ENCODE assay signal across 19 cellular contexts in the genomic region with DNA sequence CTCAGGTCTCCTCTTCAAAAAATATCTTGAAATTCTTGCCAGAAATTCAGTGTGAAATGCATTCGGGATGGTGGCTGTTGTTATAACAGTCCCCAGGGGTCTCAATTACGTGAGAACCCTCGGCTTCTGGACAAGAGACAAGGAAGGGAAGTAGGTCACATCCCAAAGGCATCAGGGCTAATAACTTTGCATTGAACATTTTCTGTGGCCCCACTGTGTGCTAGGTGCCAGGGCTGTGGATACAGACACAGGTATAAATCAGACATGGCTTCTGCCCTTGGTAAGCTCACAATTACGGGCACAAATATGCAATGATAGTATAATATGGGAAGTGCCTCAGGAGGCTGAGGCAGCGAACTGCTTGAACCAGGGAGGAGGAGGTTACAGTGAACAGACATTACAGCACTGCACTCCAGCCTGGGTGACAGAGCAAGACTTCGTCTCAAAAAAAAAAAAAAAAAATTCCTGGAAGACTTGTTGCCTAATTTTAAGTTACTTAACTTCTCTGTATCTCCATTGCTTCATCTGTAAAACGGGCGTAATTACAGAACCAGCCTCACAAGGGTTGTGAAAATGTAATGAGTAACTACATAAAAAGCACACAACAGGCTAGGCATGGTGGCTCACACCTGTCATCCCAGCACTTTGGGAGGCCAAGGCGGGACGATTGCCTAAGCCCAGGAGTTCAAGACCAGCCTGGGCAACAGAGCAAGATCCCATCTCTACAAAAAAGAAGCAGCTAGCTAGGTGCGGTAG. TPM values are rescaled to one million over a fixed set of nuclear protein-coding genes. Genes with fewer than 3 reads are reported as not detected.
DNase-seq lines count a peak whose midpoint lies in the region; ATAC-seq and TF ChIP-seq lines count a peak whose summit lies in the region.
"Had no signal": no experiment of that assay in that cellular context is flagged by ENCODE, and none has a peak within 500 bp of the region (broad histone marks: within the 10 kb centered on the region; RNA-seq: fewer than 3 reads in every experiment).

No MANE protein-coding gene starts in this region.

- no peak for ATAC-seq in CD4-positive, alpha-beta T cell (ENCODE audit: poor library complexity)
- ATAC-seq in WTC11: no peak
- no peak for ATAC-seq in sciatic nerve
- ATAC-seq in GM19397 (IDR thresholded peaks at IDR 0.05; ENCODE audit: unreplicated experiment): no peak
- ATAC-seq: left colon had no signal

- peaks cover 6% of the 10 kb centered on the region for H3K79me2 ChIP-seq in mesendoderm (ENCODE audit: control insufficient read depth, insufficient read depth, low read length)

- no peak for DNase-seq in CD4-positive, alpha-beta T cell
- DNase-seq in MV-4-11 (lab: John Stamatoyannopoulos, UW) (peak; percentile 89), WTC11 (ENCODE audit: low spot score) (no peak), mesendoderm (no peak), sciatic nerve (ENCODE audit: low spot score) (no peak), WERI-Rb-1 (no peak), activated gamma-delta T cell treated with Interleukin-2 at 50 U/mL for 16 hours (no peak)
- DNase-seq: activated CD4-positive, alpha-beta T cell treated with anti-CD3 and anti-CD28 coated beads, Interleukin-2, amount 50 U/mL, for 48 hours; activated naive CD4-positive, alpha-beta T cell treated with anti-CD3 and anti-CD28 coated beads, Interleukin-2, amount 10 ng/mL, durations not matched to agents 7 days and 5 days; activated T-cell treated with anti-CD3 and anti-CD28 coated beads, Interleukin-2, amount 50 U/mL, for 1 hour; foreskin fibroblast; GM23248; left colon; NCI-H2029; NCI-H446 treated with DMSO at 0.1 percent for 48 hours; stimulated activated CD4-positive, alpha-beta T cell treated with anti-CD3 and anti-CD28 coated beads, Interleukin-4, amount 100 ng/mL, for 4 hours; stimulated activated CD8-positive, alpha-beta memory T cell treated with anti-CD3 and anti-CD28 coated beads, Interleukin-4, amount 100 ng/mL, for 48 hours had no signal

- no peak overlapping the region for H3K56ac ChIP-seq in mesendoderm (ENCODE audit: low read length)

- H3K4ac ChIP-seq in mesendoderm (ENCODE audit: low read depth, low read length): peak overlapping the region; percentile 48

- no peaks in the 10 kb centered on the region for H3K27me3 Mint-ChIP-seq in CD4-positive, alpha-beta T cell
- H3K27me3 Mint-ChIP-seq in WTC11 (ENCODE audit: low read depth): peaks cover 3% of the 10 kb centered on the region; the same call in 1 of the 2 replicates

- no peaks in the 10 kb centered on the region for H3K36me3 ChIP-seq in mesendoderm (ENCODE audit: control insufficient read depth, insufficient read depth, low read length)
- H3K36me3 ChIP-seq in WERI-Rb-1: peaks cover 18% of the 10 kb centered on the region

- peak overlapping the region; percentile 34 for H3K4me3 Mint-ChIP-seq in CD4-positive, alpha-beta T cell
- no peak overlapping the region for H3K4me3 Mint-ChIP-seq in WTC11
- H3K4me3 Mint-ChIP-seq: activated naive CD4-positive, alpha-beta T cell treated with anti-CD3 and anti-CD28 coated beads, Interleukin-2, amount 10 ng/mL, durations not matched to agents 7 days and 5 days had no signal

- H3K4me2 ChIP-seq in mesendoderm (ENCODE audit: low read length): no peak overlapping the region

- H3K4me1 ChIP-seq in mesendoderm (ENCODE audit: control insufficient read depth, low read depth, low read length): peaks cover 3% of the 10 kb centered on the region

- H2AK5ac ChIP-seq in mesendoderm (ENCODE audit: low read length): no peak overlapping the region

- no peak for TF ChIP-seq CTCF in CD4-positive, alpha-beta T cell (IDR thresholded peaks at IDR 0.05)
- no peak for TF ChIP-seq CTCF in WTC11 (IDR thresholded peaks at IDR 0.05)
- no peak for TF ChIP-seq CTCF in WERI-Rb-1 (IDR thresholded peaks at IDR 0.05; ENCODE audit: low read depth, low read length)

- H2BK15ac ChIP-seq in mesendoderm (replicated peaks; ENCODE audit: low read depth): no peak overlapping the region

- H4K5ac ChIP-seq in mesendoderm (ENCODE audit: low read length): no peak overlapping the region

- H3K18ac ChIP-seq in mesendoderm (ENCODE audit: low read length): no peak overlapping the region

- H2BK5ac ChIP-seq in mesendoderm (ENCODE audit: low read length): no peak overlapping the region

- H3K27ac ChIP-seq in CD4-positive, alpha-beta T cell (ENCODE audit: low read depth, low read length): no peak overlapping the region
- H3K27ac ChIP-seq in mesendoderm (ENCODE audit: low read depth, low read length) (no peak overlapping the region), WERI-Rb-1 (no peak overlapping the region)
- H3K27ac ChIP-seq: GM23248 had no signal

- H3K9me3 ChIP-seq in CD4-positive, alpha-beta T cell (ENCODE audit: control insufficient read depth, low read length): no peaks in the 10 kb centered on the region
- H3K9me3 ChIP-seq in WERI-Rb-1 (ENCODE audit: severe bottlenecking): no peaks in the 10 kb centered on the region

- peaks cover 24% of the 10 kb centered on the region for H3K4me1 Mint-ChIP-seq in CD4-positive, alpha-beta T cell (ENCODE audit: low read depth)
- peaks cover 28% of the 10 kb centered on the region for H3K4me1 Mint-ChIP-seq in WTC11

- H3K27ac Mint-ChIP-seq in CD4-positive, alpha-beta T cell: peak overlapping the region; percentile 24
- H3K27ac Mint-ChIP-seq in WTC11: peak overlapping the region; percentile 32; the same call in 1 of the 2 replicates
- H3K27ac Mint-ChIP-seq: activated naive CD4-positive, alpha-beta T cell treated with anti-CD3 and anti-CD28 coated beads, Interleukin-2, amount 10 ng/mL, durations not matched to agents 7 days and 5 days had no signal

- no peak overlapping the region for H2BK120ac ChIP-seq in mesendoderm (ENCODE audit: low read depth, low read length)

- WGBS in mesendoderm (ENCODE audit: extremely low coverage, insufficient coverage, low lambda C conversion rate): no CpG with 5 or more reads among the region's 11 CpGs

- peaks cover 26% of the 10 kb centered on the region for H3K36me3 Mint-ChIP-seq in CD4-positive, alpha-beta T cell (ENCODE audit: low read depth)
- 0 out of 2 replicates have a peak, but pooled peaks cover 11% of the 10 kb centered on the region for H3K36me3 Mint-ChIP-seq in WTC11

- H3K9ac ChIP-seq in mesendoderm (ENCODE audit: low read length): no peak overlapping the region
- H3K9ac ChIP-seq: GM23248 had no signal

- H3K79me1 ChIP-seq in mesendoderm (ENCODE audit: low read length): peaks cover 5% of the 10 kb centered on the region

- H3K9me3 Mint-ChIP-seq in CD4-positive, alpha-beta T cell: no peaks in the 10 kb centered on the region
- H3K9me3 Mint-ChIP-seq in WTC11: no peaks in the 10 kb centered on the region
- H3K9me3 Mint-ChIP-seq: activated naive CD4-positive, alpha-beta T cell treated with anti-CD3 and anti-CD28 coated beads, Interleukin-2, amount 10 ng/mL, durations not matched to agents 7 days and 5 days had no signal

- H3K27me3 ChIP-seq in CD4-positive, alpha-beta T cell (ENCODE audit: control insufficient read depth, insufficient read depth, low read length): no peaks in the 10 kb centered on the region
- H3K27me3 ChIP-seq in mesendoderm (ENCODE audit: insufficient read depth, low read length, poor library complexity) (no peaks in the 10 kb centered on the region), WERI-Rb-1 (ENCODE audit: insufficient read depth, low read depth, severe bottlenecking) (no peaks in the 10 kb centered on the region)

- CTCF ChIA-PET in CD4-positive, alpha-beta T cell (lab: Charles Lee): interaction anchor here (0.6 kb wide), 1 partner anchor 156 kb away, joined by 3 read pairs; no protein-coding TSS in a partner anchor
- CTCF ChIA-PET in WTC11 (lab: Charles Lee): interaction anchor here (1.8 kb wide), 1 partner anchor 144 kb away, joined by 9 read pairs; no protein-coding TSS in a partner anchor

- intact Hi-C loops in CD4-positive, alpha-beta T cell (cut with DNase I, micrococcal nuclease): loop anchor here (2.0 to 10.0 kb wide), 3 partner anchors 116 to 438 kb away; a partner anchor contains a TSS
- intact Hi-C loops in sciatic nerve (cut with DNase I): no loop called here

- POLR2A ChIA-PET in CD4-positive, alpha-beta T cell (lab: Charles Lee): interaction anchor here (5.5 kb wide), 1 partner anchor 39 kb away, joined by 46 read pairs; a partner anchor contains a TSS
- POLR2A ChIA-PET in WTC11 (lab: Charles Lee): no interaction called here

- no peak overlapping the region for H3K23ac ChIP-seq in mesendoderm (ENCODE audit: low read length)

- no peak overlapping the region for H4K8ac ChIP-seq in mesendoderm (ENCODE audit: low read depth, low read length)

- H3K4me3 ChIP-seq in mesendoderm (ENCODE audit: low read length) (no peak overlapping the region), WERI-Rb-1 (ENCODE audit: low read depth, low read length) (no peak overlapping the region)
- H3K4me3 ChIP-seq: GM23248, skin epidermis had no signal

TF ChIP-seq in WTC11, 78 proteins besides CTCF, POLR2A, EP300 and RAD21:
- TF ChIP-seq ZNF121 (CRISPR knock-in tag; IDR thresholded peaks at IDR 0.05) (peak; percentile 95), ZNF423 (CRISPR knock-in tag; IDR thresholded peaks at IDR 0.05) (no peak)

RNA-seq across cellular contexts. Expression of a gene that starts 2.5 kb away (rescaled TPM):
- total RNA-seq in CD4-positive, alpha-beta T cell: 100 to 1,000 TPM; 199 to 208 TPM
- total RNA-seq in WTC11 (2021): 31.4 to 35.5 TPM (median 34.3 TPM) in 3 replicates
- polyA plus RNA-seq in mesendoderm (2013, experiment 1 of 2): 25.5 TPM
- polyA plus RNA-seq in mesendoderm (2013, experiment 2 of 2): 23.7 TPM
- 72.8 TPM for total RNA-seq in sciatic nerve

RNA-seq across cellular contexts. Expression of a gene that starts 38.7 kb away (rescaled TPM):
- 10 to 100 TPM; 44.2 to 54.8 TPM for total RNA-seq in CD4-positive, alpha-beta T cell
- total RNA-seq in WTC11 (2021) (151 to 178 TPM (median 169 TPM) in 3 replicates), sciatic nerve (89.2 TPM)
- polyA plus RNA-seq in mesendoderm (2013, experiment 1 of 2): 61.3 TPM
- polyA plus RNA-seq in mesendoderm (2013, experiment 2 of 2): 59.2 TPM
